ENCODE assay signal across 8 cellular contexts in the genomic region with DNA sequence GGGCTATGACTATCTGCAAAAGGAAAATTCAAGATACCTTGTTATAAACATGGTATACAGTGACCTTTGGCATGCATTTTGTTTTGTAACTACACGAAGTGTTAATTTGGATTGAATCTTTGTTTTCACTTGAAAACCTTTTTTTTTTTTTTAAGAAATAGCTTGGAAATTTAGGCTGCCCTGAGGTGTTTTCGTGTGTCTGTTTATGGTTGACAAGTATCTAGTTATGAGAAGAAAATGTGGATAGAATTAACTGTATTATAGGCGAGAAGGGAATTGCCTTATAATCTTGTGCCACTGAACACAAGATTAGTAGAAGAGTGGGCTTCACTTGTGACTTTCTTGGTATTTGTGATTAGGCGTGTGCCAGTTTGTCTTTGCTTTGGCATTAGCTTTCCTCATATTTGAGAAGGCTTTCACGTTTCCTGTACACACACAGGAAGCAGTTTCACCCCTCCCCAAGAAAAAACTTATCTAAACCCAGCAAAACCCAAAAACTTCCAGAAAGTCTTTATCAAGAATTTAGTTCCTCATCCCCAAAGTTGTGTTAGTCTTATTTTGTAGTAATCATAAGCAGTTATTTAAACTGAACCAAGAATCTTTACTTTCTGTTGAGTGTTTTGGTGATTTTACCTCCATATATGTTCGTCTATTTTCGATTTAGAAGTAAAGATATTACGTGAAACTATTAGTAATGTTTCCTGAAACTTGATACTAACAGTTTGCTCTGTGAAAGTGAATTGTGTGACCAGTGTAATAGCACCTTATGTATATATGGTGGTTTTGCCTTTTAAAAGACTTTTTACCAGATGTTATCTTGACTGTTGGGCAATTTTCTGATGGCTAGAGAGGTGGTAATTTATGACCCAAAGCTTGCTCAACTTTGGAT. TPM values are rescaled to one million over a fixed set of nuclear protein-coding genes. Genes with fewer than 3 reads are reported as not detected.
DNase-seq lines count a peak whose midpoint lies in the region; ATAC-seq, FAIRE-seq and TF ChIP-seq lines count a peak whose summit lies in the region.

No MANE protein-coding gene starts in this region.

- H3K9me3 Mint-ChIP-seq in CD4-positive, alpha-beta memory T cell: peaks cover 0 to 7% (median 2%) of the 10 kb centered on the region in 8 donors

- peak overlapping the region; percentile 70 to 97 (median 82) for H3K27ac Mint-ChIP-seq in CD4-positive, alpha-beta memory T cell

- ATAC-seq in GM21576 (IDR thresholded peaks at IDR 0.05; ENCODE audit: unreplicated experiment): peak; percentile 23
- no peak for ATAC-seq in GM21737 (IDR thresholded peaks at IDR 0.05; ENCODE audit: unreplicated experiment)

- peak overlapping the region; percentile 87 to 94 (median 90) for H3K4me3 Mint-ChIP-seq in CD4-positive, alpha-beta memory T cell

- H3K9me3 ChIP-seq in CD4-positive, alpha-beta memory T cell (ENCODE audit: control insufficient read depth in 1 of 2, low read length in 2 of 2): no peaks in the 10 kb centered on the region
- H3K9me3 ChIP-seq in skeletal muscle tissue (ENCODE audit: control insufficient read depth in 3 of 3, low read length in 3 of 3): no peaks in the 10 kb centered on the region

- CTCF ChIA-PET in CD4-positive, alpha-beta memory T cell (lab: Charles Lee; ENCODE audit: partially characterized antibody): interaction anchor here (1.2 to 1.7 kb wide), 5 partner anchors 12 to 193 kb away, joined by 3 to 6 read pairs (median 4); no protein-coding TSS in a partner anchor

- peak overlapping the region; percentile 39 to 51 for H3K4me3 ChIP-seq in CD4-positive, alpha-beta memory T cell (ENCODE audit: low read length in 2 of 2)
- peak overlapping the region in 2 of 3 donors; percentile 20 to 42 for H3K4me3 ChIP-seq in skeletal muscle tissue (ENCODE audit: low read length in 3 of 3)

- peaks cover 54 to 83% (median 63%) of the 10 kb centered on the region in 4 donors for H3K4me1 Mint-ChIP-seq in CD4-positive, alpha-beta memory T cell

- H3K4me1 ChIP-seq in CD4-positive, alpha-beta memory T cell (ENCODE audit: insufficient read depth, low read length): peaks cover 69% of the 10 kb centered on the region
- peaks cover 23 to 47% (median 37%) of the 10 kb centered on the region in 3 donors for H3K4me1 ChIP-seq in skeletal muscle tissue (ENCODE audit: control insufficient read depth in 3 of 3, insufficient read depth in 3 of 3, low read length in 3 of 3)

- peaks cover 1 to 2% of the 10 kb centered on the region in 2 donors for H3K27me3 Mint-ChIP-seq in CD4-positive, alpha-beta memory T cell

- peak; percentile 25 for FAIRE-seq in RCC 7860 (lab: Jason Lieb, UNC)

- POLR2A ChIA-PET in CD4-positive, alpha-beta memory T cell (lab: Charles Lee; ENCODE audit: partially characterized antibody): interaction anchor here (0.6 to 3.2 kb wide), 9 partner anchors 14 to 193 kb away, joined by 3 to 30 read pairs (median 4); a partner anchor contains a TSS

- peak overlapping the region; percentile 98 for H3K27ac ChIP-seq in CD4-positive, alpha-beta memory T cell (ENCODE audit: low read depth, low read length)
- H3K27ac ChIP-seq in skeletal muscle tissue (ENCODE audit: low read depth, low read length): peak overlapping the region; percentile 99

- no peak for TF ChIP-seq POLR2A in erythroblast (IDR thresholded peaks at IDR 0.05; ENCODE audit: low read length)

- DNase-seq in CD4-positive, alpha-beta memory T cell: peak in 4 of 5 donors; percentile 23 to 31 (median 28)
- DNase-seq in RCC 7860 (ENCODE audit: low spot score) (no peak), erythroblast (lab: John Stamatoyannopoulos, UW) (peak; percentile 49 to 60), HuH-7.5 (ENCODE audit: low spot score) (no peak), NK-92 (lab: John Stamatoyannopoulos, UW; ENCODE audit: unreplicated experiment) (no peak)

- peak overlapping the region; percentile 1 to 94 (median 33) for H3K9ac ChIP-seq in skeletal muscle tissue (ENCODE audit: low read depth in 1 of 3, low read length in 3 of 3)

- peaks cover 3 to 22% of the 10 kb centered on the region in 2 donors for H3K36me3 Mint-ChIP-seq in CD4-positive, alpha-beta memory T cell

- H3K27me3 ChIP-seq in CD4-positive, alpha-beta memory T cell (ENCODE audit: insufficient read depth, low read length): no peaks in the 10 kb centered on the region
- H3K27me3 ChIP-seq in skeletal muscle tissue (ENCODE audit: control insufficient read depth in 3 of 3, insufficient read depth in 3 of 3, low read length in 3 of 3): no peaks in the 10 kb centered on the region

- intact Hi-C loops in CD4-positive, alpha-beta memory T cell (cut with micrococcal nuclease): loop anchor here (2.0 kb wide), 1 partner anchor 44 kb away; no protein-coding TSS in a partner anchor

- H3K36me3 ChIP-seq in CD4-positive, alpha-beta memory T cell (ENCODE audit: insufficient read depth, low read length): no peaks in the 10 kb centered on the region
- no peaks in the 10 kb centered on the region for H3K36me3 ChIP-seq in skeletal muscle tissue (ENCODE audit: control insufficient read depth in 3 of 3, insufficient read depth in 3 of 3, low read length in 3 of 3)

RNA-seq across cellular contexts. Expression of a gene that starts 3.8 kb away (rescaled TPM):
- 100 to 1,000 TPM; 126 to 130 TPM for total RNA-seq in CD4-positive, alpha-beta memory T cell
- polyA plus RNA-seq in CD4-positive, alpha-beta memory T cell: 1 to 10 TPM; 1.4 to 4.2 TPM
- 104 TPM for total RNA-seq in skeletal muscle tissue

Comparison
In these comparisons a context has a peak if more than half of its experiments do, and no peak if none do; other contexts are left out.
1. DNase-seq: peak in CD4-positive, alpha-beta memory T cell (4 of 5) and erythroblast (2 of 2); none in RCC 7860 (single experiment), HuH-7.5 (single experiment) and NK-92 (single experiment).